Comparison of ENCODE assay signal across 13 cellular contexts in genomic region chr3:29486087-29486486, GRCh38.
A peak's percentile ranks its signal among the peaks of the same experiment; 100 is the strongest.
DNase-seq lines count a peak whose midpoint lies in the region; ATAC-seq and TF ChIP-seq lines count a peak whose summit lies in the region.
"Had no signal": no experiment of that assay in that cellular context is flagged by ENCODE, and none has a peak within 500 bp of the region (broad histone marks: within the 10 kb centered on the region; RNA-seq: fewer than 3 reads in every experiment).

No MANE protein-coding gene starts in this region.

- H3K27ac ChIP-seq in VCaP = peak overlapping the region; percentile 74
- H3K27ac ChIP-seq: cardiac muscle cell, transverse colon had no signal

- H3K27me3 ChIP-seq in MG63 = no peaks in the 10 kb centered on the region
- H3K27me3 ChIP-seq: cardiac muscle cell had no signal

- DNase-seq in COR-L47 (lab: John Stamatoyannopoulos, UW) (peak; percentile 15), kidney glomerular epithelial cell (lab: John Stamatoyannopoulos, UW) (peak; percentile 97), hypothalamus (lab: John Stamatoyannopoulos, UW) (no peak), MG63 (no peak)
- DNase-seq in activated CD8-positive, alpha-beta memory T cell treated with anti-CD3 and anti-CD28 coated beads, Interleukin-2, amount 50 U/mL, for 4 hours = no peak
- DNase-seq: RPMI8226, transverse colon had no signal

- ATAC-seq in HG03342 (IDR thresholded peaks at IDR 0.05; ENCODE audit: unreplicated experiment) = peak; percentile 46
- no peak for ATAC-seq in GM18511 (IDR thresholded peaks at IDR 0.05; ENCODE audit: unreplicated experiment)
- ATAC-seq: K562; natural killer cell treated with Interleukin-12 subunit alpha and Interleukin-12 subunit beta and Interleukin-15 and Interleukin-18, amount 100 ng/mL, for 72 hours had no signal

- no peak for TF ChIP-seq CTCF in VCaP (conservative IDR thresholded peaks at IDR 0.05)

- no peaks in the 10 kb centered on the region; the same call in 1 of the 2 replicates for H3K36me3 ChIP-seq in MG63
- H3K36me3 ChIP-seq: cardiac muscle cell, transverse colon had no signal

- H3K4me3 ChIP-seq in MG63 = no peak overlapping the region
- H3K4me3 ChIP-seq: cardiac muscle cell, K562, transverse colon had no signal

- H3K9me3 ChIP-seq in MG63 = no peaks in the 10 kb centered on the region
- H3K9me3 ChIP-seq: transverse colon had no signal

Comparison
In these comparisons a context has a peak if more than half of its experiments do, and no peak if none do; other contexts are left out.
1. DNase-seq: peak in COR-L47 (single experiment) and kidney glomerular epithelial cell (single experiment); none in hypothalamus (0 of 51), activated CD8-positive, alpha-beta memory T cell treated with anti-CD3 and anti-CD28 coated beads, Interleukin-2, amount 50 U/mL, for 4 hours (single experiment) and MG63 (single experiment).